ENCODE assay signal across 8 cellular contexts in the genomic region with DNA sequence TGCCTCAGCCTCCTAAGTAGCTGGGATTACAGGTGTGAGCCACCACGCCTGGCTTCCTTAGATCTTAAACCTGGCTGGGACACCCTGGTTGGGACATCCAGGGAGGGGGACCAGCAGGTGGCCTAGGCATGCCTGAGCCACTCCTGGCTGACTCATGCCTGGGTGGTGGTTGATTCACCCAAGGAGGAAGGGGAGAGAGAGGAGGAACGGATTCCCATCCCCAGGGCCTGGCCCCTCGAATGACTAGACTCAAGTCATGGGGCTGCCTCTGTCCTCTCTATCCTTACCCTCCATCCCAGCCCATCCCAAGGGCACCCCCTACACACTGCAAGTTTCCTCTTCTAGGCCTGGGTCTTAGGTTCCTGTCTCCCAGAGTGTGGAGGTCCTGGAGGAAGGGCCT. TPM values are rescaled to one million over a fixed set of nuclear protein-coding genes. Genes with fewer than 3 reads are reported as not detected.
DNase-seq lines count a peak whose midpoint lies in the region; ATAC-seq and FAIRE-seq lines count a peak whose summit lies in the region.

No MANE protein-coding gene starts in this region.

- H3K4me1 ChIP-seq in esophagus (ENCODE audit: control insufficient read depth in 2 of 2, insufficient read depth in 2 of 2, low read length in 1 of 2) (peaks cover 54 to 75% of the 10 kb centered on the region in 2 donors), small intestine (ENCODE audit: control insufficient read depth in 2 of 2, insufficient read depth in 1 of 2, low read depth in 1 of 2, low read length in 1 of 2) (peaks cover 31 to 48% of the 10 kb centered on the region in 2 donors)

- 45 to 56% methylated on average over 3 of the region's 3 CpGs for WGBS in esophagus, 2 donors
- 7 to 58% (median 39%) methylated on average over 3 of the region's 3 CpGs for WGBS in small intestine, 3 donors

- H3K27me3 ChIP-seq in esophagus (ENCODE audit: control insufficient read depth in 1 of 2, insufficient read depth in 2 of 2, low read length in 2 of 2): no peaks in the 10 kb centered on the region
- H3K27me3 ChIP-seq in small intestine (ENCODE audit: control insufficient read depth in 2 of 2, insufficient read depth in 2 of 2, low read length in 2 of 2): no peaks in the 10 kb centered on the region

- ATAC-seq in HG03457 (IDR thresholded peaks at IDR 0.05; ENCODE audit: unreplicated experiment) (no peak), HG02798 (IDR thresholded peaks at IDR 0.05; ENCODE audit: poor library complexity, unreplicated experiment) (no peak)

- peak overlapping the region; percentile 98 to 99 for H3K27ac ChIP-seq in esophagus (ENCODE audit: low read depth in 2 of 2, low read length in 1 of 2)
- H3K27ac ChIP-seq in small intestine (ENCODE audit: low read depth in 1 of 2, low read length in 1 of 2): peak overlapping the region; percentile 82 to 93

- H3K9me3 ChIP-seq in esophagus (ENCODE audit: control insufficient read depth in 2 of 2, insufficient read depth in 1 of 2, low read depth in 1 of 2, low read length in 1 of 2) (no peaks in the 10 kb centered on the region), small intestine (ENCODE audit: control insufficient read depth, low read depth) (no peaks in the 10 kb centered on the region)

- peak; percentile 90 for DNase-seq in ELR (ENCODE audit: low read depth)
- peak; percentile 47 for DNase-seq in T-helper 22 cell (ENCODE audit: low read depth)
- DNase-seq in small intestine: peak; percentile 93
- no peak for DNase-seq in globus pallidus (ENCODE audit: low spot score)
- DNase-seq in HuH-7 (ENCODE audit: low spot score): no peak

- H3K36me3 ChIP-seq in esophagus (ENCODE audit: control insufficient read depth in 2 of 2, insufficient read depth in 2 of 2, low read length in 1 of 2) (peaks cover 0 to 4% of the 10 kb centered on the region in 2 donors), small intestine (ENCODE audit: control insufficient read depth in 2 of 2, insufficient read depth in 2 of 2, low read length in 2 of 2) (no peaks in the 10 kb centered on the region)

- FAIRE-seq in small intestine (lab: Jason Lieb, UNC): no peak

- H3K4me3 ChIP-seq in esophagus (ENCODE audit: low read depth in 1 of 2, low read length in 2 of 2): no peak overlapping the region
- H3K4me3 ChIP-seq in small intestine (ENCODE audit: low read depth in 1 of 2, low read length in 2 of 2): no peak overlapping the region

RNA-seq across cellular contexts. Expression of a gene that starts 12.7 kb away (rescaled TPM):
- polyA plus RNA-seq in esophagus: 10 to 100 TPM; 34.3 to 53.1 TPM
- polyA plus RNA-seq in small intestine: 100 to 1,000 TPM in 1 of 3 donors, 10 to 100 TPM in 2; 43.9 to 123 (median 69.4) TPM

RNA-seq across cellular contexts. Expression of a gene that starts 30.4 kb away (rescaled TPM):
- polyA plus RNA-seq in esophagus (10 to 100 TPM; 25.2 to 28.2 TPM), small intestine (10 to 100 TPM; 23.2 to 46.0 (median 37.8) TPM)

RNA-seq across cellular contexts. Expression of a gene that starts 37.5 kb away (rescaled TPM):
- polyA plus RNA-seq in esophagus: 1 to 10 TPM; 2.7 to 4.8 TPM
- polyA plus RNA-seq in small intestine: under 1 TPM in 2 of 3 donors, not detected in 1; 0.60 to 0.81 TPM

RNA-seq across cellular contexts. Expression of a gene that starts 51.2 kb away (rescaled TPM):
- polyA plus RNA-seq in esophagus (10 to 100 TPM in 1 of 2 donors, 1 to 10 TPM in 1; 4.6 to 15.3 TPM), small intestine (10 to 100 TPM; 20.4 to 34.7 (median 24.6) TPM)

Comparison
In these comparisons a context has a peak if more than half of its experiments do, and no peak if none do; other contexts are left out.
1. DNase-seq: peak in ELR (single experiment), T-helper 22 cell (single experiment) and small intestine (single experiment); none in globus pallidus (single experiment) and HuH-7 (single experiment).